ENCODE assay signal across 24 cellular contexts in the genomic region with DNA sequence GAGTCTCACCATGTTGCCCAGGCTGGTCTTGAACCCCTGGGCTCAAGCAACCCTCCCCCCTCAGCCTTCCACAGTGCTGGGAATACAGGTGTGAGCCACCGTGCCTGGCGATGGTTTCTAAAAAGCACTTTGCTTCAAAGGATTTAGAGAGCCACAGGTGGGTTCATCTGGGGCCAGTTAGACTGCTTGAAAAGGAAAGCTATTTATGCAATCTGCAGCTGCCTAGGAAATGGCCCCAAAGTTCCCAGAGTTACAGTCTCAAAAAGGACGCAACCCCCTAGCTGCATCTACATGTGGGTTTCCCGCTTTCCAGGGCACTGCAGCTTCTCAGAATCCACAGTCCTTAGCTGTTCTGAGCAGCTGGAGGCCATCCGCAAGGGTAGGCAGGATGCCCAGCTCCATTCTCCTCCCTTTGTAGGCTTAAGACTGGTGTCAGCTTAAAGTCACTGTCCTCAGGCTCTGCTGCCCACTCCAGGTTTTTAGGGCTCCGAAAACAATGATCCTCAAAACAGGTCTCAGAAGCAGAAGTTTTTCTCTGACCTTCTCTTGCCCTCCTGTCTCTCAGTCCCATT.
"Had no signal": no experiment of that assay in that cellular context is flagged by ENCODE, and none has a peak within 500 bp of the region (broad histone marks: within the 10 kb centered on the region; RNA-seq: fewer than 3 reads in every experiment).

No MANE protein-coding gene starts in this region.

- H3K27ac ChIP-seq: foreskin keratinocyte, heart left ventricle, neutrophil, ovary, right lobe of liver, testis, transverse colon had no signal

- H3K36me3 ChIP-seq: heart left ventricle, neutrophil, ovary, right lobe of liver, transverse colon had no signal

- H3K9me3 ChIP-seq: heart left ventricle, neutrophil, ovary, right lobe of liver, testis, transverse colon had no signal

- H3K4me3 ChIP-seq: heart left ventricle, ovary, right lobe of liver, testis, transverse colon had no signal

- H3K27me3 ChIP-seq: foreskin keratinocyte, heart left ventricle, ovary, right lobe of liver, testis, transverse colon had no signal

- H3K4me3 Mint-ChIP-seq: activated naive CD8-positive, alpha-beta T cell; central memory CD8-positive, alpha-beta T cell; dendritic cell treated with granulocyte-macrophage colony-stimulating factor and Interleukin-4, amounts not matched to agents 40 ng/mL and 50 ng/mL, for 4 days; endodermal cell had no signal

- ATAC-seq: esophagus mucosa; foreskin keratinocyte; heart left ventricle; right lobe of liver; stimulated activated naive CD8-positive, alpha-beta T cell treated with anti-CD3 and anti-CD28 coated beads, Interleukin-15, Interleukin-2, amounts not matched to agents 100 U/mL and 50 U/mL, for 24 hours had no signal

- DNase-seq: activated CD4-positive, alpha-beta T cell treated with anti-CD3 and anti-CD28 coated beads for 4 hours; activated CD4-positive, alpha-beta T cell treated with anti-CD3 and anti-CD28 coated beads, Interleukin-2, amount 50 U/mL, for 4 hours; activated CD8-positive, alpha-beta memory T cell treated with anti-CD3 and anti-CD28 coated beads for 24 hours; activated effector memory CD4-positive, alpha-beta T cell treated with Interleukin-2 at 50 U/mL for 16 hours; activated naive CD4-positive, alpha-beta T cell treated with Interleukin-2 at 50 U/mL for 16 hours; anterior cingulate cortex; endodermal cell; foreskin keratinocyte; heart left ventricle; hypothalamus; midbrain; ovary; right lobe of liver; stimulated activated CD4-positive, alpha-beta T cell treated with anti-CD3 and anti-CD28 coated beads, Interleukin-4, amount 100 ng/mL, for 1 hour; stimulated activated naive CD8-positive, alpha-beta T cell treated with anti-CD3 and anti-CD28 coated beads, Interleukin-15, Interleukin-2, amounts not matched to agents 100 U/mL and 50 U/mL, for 24 hours; testis; transverse colon had no signal

- H3K27ac Mint-ChIP-seq: activated naive CD8-positive, alpha-beta T cell; dendritic cell treated with granulocyte-macrophage colony-stimulating factor and Interleukin-4, amounts not matched to agents 40 ng/mL and 50 ng/mL, for 4 days; endodermal cell; nephron; progenitor cell of endocrine pancreas had no signal

- H3K4me1 ChIP-seq: foreskin keratinocyte had no signal

- H3K9me3 Mint-ChIP-seq: central memory CD8-positive, alpha-beta T cell; dendritic cell treated with granulocyte-macrophage colony-stimulating factor and Interleukin-4, amounts not matched to agents 40 ng/mL and 50 ng/mL, for 4 days had no signal

- H3K36me3 Mint-ChIP-seq: activated naive CD8-positive, alpha-beta T cell had no signal
